ENCODE assay signal across 34 cellular contexts in genomic region chr16:58933186-58933585, GRCh38.
A peak's percentile ranks its signal among the peaks of the same experiment; 100 is the strongest.
DNase-seq lines count a peak whose midpoint lies in the region; ATAC-seq, FAIRE-seq and TF ChIP-seq lines count a peak whose summit lies in the region.
"Had no signal": no experiment of that assay in that cellular context is flagged by ENCODE, and none has a peak within 500 bp of the region (broad histone marks: within the 10 kb centered on the region; RNA-seq: fewer than 3 reads in every experiment).

No MANE protein-coding gene starts in this region.

- POLR2A ChIA-PET in HepG2 (lab: Yijun Ruan, JAX), result no interaction called here

- H4K20me1 ChIP-seq in HepG2 (ENCODE audit: insufficient read depth, low read length), result no peaks in the 10 kb centered on the region
- no peaks in the 10 kb centered on the region for H4K20me1 ChIP-seq in Karpas-422 (ENCODE audit: insufficient read depth, low read depth, low read length)
- H4K20me1 ChIP-seq: BLaER1; BLaER1 treated with 17β-estradiol and CSF1 and Interleukin-3, amounts not matched to agents 10 nM and 100 nM had no signal

- DNase-seq in HepG2 (ENCODE audit: low spot score) (no peak), right lobe of liver (no peak), Karpas-422 (peak; percentile 14), endodermal cell (no peak), DMS153 (lab: John Stamatoyannopoulos, UW) (no peak), NCI-H524 (lab: John Stamatoyannopoulos, UW) (no peak)
- DNase-seq: 8988T; ACHN; AML-193; BE2C; C1 segment of cervical spinal cord; Caco-2; Calu3; CD4-positive, alpha-beta memory T cell; CD4-positive, alpha-beta T cell; CD4-positive, CD25-positive, alpha-beta regulatory T cell; CD8-positive, alpha-beta memory T cell; CD8-positive, alpha-beta T cell; COR-L47; DMS 273 treated with DMSO at 0.1 percent for 48 hours; DMS53; DMS79; DMS79 treated with DMSO at 0.1 percent for 48 hours; DND-41; EL had no signal

- CTCF ChIA-PET in HepG2 (lab: Yijun Ruan, JAX; ENCODE audit: low intra/inter-chr PET ratio, low total read pairs), result no interaction called here

- ATAC-seq in HepG2 (no peak), right lobe of liver (no peak)
- ATAC-seq: A549; CD8-positive, alpha-beta T cell had no signal

- H3K4me3 Mint-ChIP-seq in endodermal cell, result no peak overlapping the region
- H3K4me3 Mint-ChIP-seq: B cell; CD14-positive monocyte; CD4-positive, alpha-beta memory T cell; CD4-positive, alpha-beta T cell; CD4-positive, CD25-positive, alpha-beta regulatory T cell; CD8-positive, alpha-beta memory T cell; CD8-positive, alpha-beta T cell had no signal

- TF ChIP-seq EP300 in HepG2 (IDR thresholded peaks at IDR 0.05; ENCODE audit: low read depth in 2 of 2, low read length in 2 of 2) (no peak), HepG2 (CRISPR knock-in tag; IDR thresholded peaks at IDR 0.05; ENCODE audit: borderline replicate concordance) (no peak)

- intact Hi-C loops in HepG2 (cut with micrococcal nuclease; ENCODE audit: unreplicated experiment) (no loop called here), right lobe of liver (cut with DNase I) (no loop called here)

- no peaks in the 10 kb centered on the region for H3K4me1 ChIP-seq in HepG2 (ENCODE audit: insufficient read depth, low read length)
- H3K4me1 ChIP-seq in right lobe of liver, result no peaks in the 10 kb centered on the region
- H3K4me1 ChIP-seq in Karpas-422 (ENCODE audit: low read length), result no peaks in the 10 kb centered on the region
- no peaks in the 10 kb centered on the region for H3K4me1 ChIP-seq in endodermal cell (ENCODE audit: control insufficient read depth, insufficient read depth, low read length)
- H3K4me1 ChIP-seq: A549, BE2C, BLaER1, Caco-2 had no signal

- FAIRE-seq in HepG2 (lab: Jason Lieb, UNC), result no peak
- FAIRE-seq: A204.1, A549, D721Med had no signal

- no peaks in the 10 kb centered on the region for H3K27me3 Mint-ChIP-seq in endodermal cell (ENCODE audit: insufficient read depth)
- H3K27me3 Mint-ChIP-seq: B cell; CD4-positive, alpha-beta memory T cell; CD4-positive, alpha-beta T cell; CD4-positive, CD25-positive, alpha-beta regulatory T cell had no signal

- 0% methylated on average over 3 of the region's 3 CpGs for WGBS in HepG2 (ENCODE audit: low lambda C conversion rate)
- 60% methylated on average over 3 of the region's 3 CpGs for WGBS in right lobe of liver (ENCODE audit: insufficient coverage, low coverage, low lambda C conversion rate, missing lambda C conversion rate)
- WGBS in endodermal cell (ENCODE audit: insufficient coverage in 1 of 2, insufficient read length in 1 of 2), 2 experiments, result 91 to 93% methylated on average over 3 of the region's 3 CpGs

- no peaks in the 10 kb centered on the region for H3K9me2 ChIP-seq in Karpas-422 (replicated peaks; ENCODE audit: insufficient read depth, low read length)

- H3K36me3 Mint-ChIP-seq in endodermal cell (ENCODE audit: low read depth), result no peaks in the 10 kb centered on the region
- H3K36me3 Mint-ChIP-seq: CD4-positive, alpha-beta memory T cell; CD4-positive, CD25-positive, alpha-beta regulatory T cell; CD8-positive, alpha-beta memory T cell; CD8-positive, alpha-beta T cell had no signal

- H3K9ac ChIP-seq in HepG2 (ENCODE audit: insufficient read depth, low read depth, low read length) (no peak overlapping the region), Karpas-422 (ENCODE audit: low read length) (no peak overlapping the region), endodermal cell (ENCODE audit: extremely low read depth, low read length, poor library complexity, severe bottlenecking) (no peak overlapping the region)
- H3K9ac ChIP-seq: BLaER1; BLaER1 treated with 17β-estradiol and CSF1 and Interleukin-3, amounts not matched to agents 10 nM and 100 nM had no signal

- no peaks in the 10 kb centered on the region for H3K79me2 ChIP-seq in HepG2 (ENCODE audit: insufficient read depth, low read length)
- no peaks in the 10 kb centered on the region for H3K79me2 ChIP-seq in Karpas-422 (ENCODE audit: low read length)

- BruUV-seq in HepG2 (replicated peaks; lab: Mats Ljungman, UMichigan), result no TSS peak

- H3K27me3 ChIP-seq in HepG2 (ENCODE audit: control insufficient read depth in 1 of 2, insufficient read depth in 2 of 2, low read length in 2 of 2) (no peaks in the 10 kb centered on the region), right lobe of liver (no peaks in the 10 kb centered on the region), Karpas-422 (ENCODE audit: low read length) (no peaks in the 10 kb centered on the region), endodermal cell (ENCODE audit: control insufficient read depth, insufficient read depth, low read length, poor library complexity, severe bottlenecking) (no peaks in the 10 kb centered on the region)
- H3K27me3 ChIP-seq: BE2C; BLaER1; BLaER1 treated with 17β-estradiol and CSF1 and Interleukin-3, amounts not matched to agents 10 nM and 100 nM had no signal

- no peaks in the 10 kb centered on the region for H3K36me3 ChIP-seq in HepG2 (replicated peaks in 1 of 2; ENCODE audit: control insufficient read depth in 1 of 2, insufficient read depth in 2 of 2, low read length in 2 of 2)
- no peaks in the 10 kb centered on the region for H3K36me3 ChIP-seq in right lobe of liver
- H3K36me3 ChIP-seq in Karpas-422 (ENCODE audit: insufficient read depth, low read length), result no peaks in the 10 kb centered on the region
- H3K36me3 ChIP-seq in endodermal cell (ENCODE audit: control insufficient read depth, insufficient read depth, low read length), result no peaks in the 10 kb centered on the region
- H3K36me3 ChIP-seq: BE2C; BLaER1; BLaER1 treated with 17β-estradiol and CSF1 and Interleukin-3, amounts not matched to agents 10 nM and 100 nM had no signal

- no peak overlapping the region for H2AFZ ChIP-seq in HepG2 (ENCODE audit: low read length)
- no peak overlapping the region for H2AFZ ChIP-seq in Karpas-422 (ENCODE audit: low read length)

- H3K27ac ChIP-seq in HepG2 (ENCODE audit: extremely low read length, insufficient read depth, low read length) (no peak overlapping the region), right lobe of liver (no peak overlapping the region), Karpas-422 (ENCODE audit: low read length) (no peak overlapping the region), endodermal cell (ENCODE audit: low read depth, low read length) (no peak overlapping the region)
- H3K27ac ChIP-seq: 22Rv1; A549; BLaER1; BLaER1 treated with 17β-estradiol and CSF1 and Interleukin-3, amounts not matched to agents 10 nM and 100 nM; C4-2B had no signal

- TF ChIP-seq POLR2A in HepG2 (IDR thresholded peaks at IDR 0.05; ENCODE audit: insufficient read depth in 1 of 2, low read depth in 2 of 2, low read length in 2 of 2) (no peak), right lobe of liver (IDR thresholded peaks at IDR 0.05) (no peak)

- H3K4me2 ChIP-seq in HepG2 (ENCODE audit: low read depth, low read length), result no peak overlapping the region
- H3K4me2 ChIP-seq in Karpas-422 (ENCODE audit: low read depth, low read length, poor library complexity, severe bottlenecking), result no peak overlapping the region
- H3K4me2 ChIP-seq: A549; BLaER1; BLaER1 treated with 17β-estradiol and CSF1 and Interleukin-3, amounts not matched to agents 10 nM and 100 nM had no signal

- H3K9me3 ChIP-seq in HepG2 (ENCODE audit: low read length) (no peaks in the 10 kb centered on the region), right lobe of liver (no peaks in the 10 kb centered on the region), Karpas-422 (ENCODE audit: low read length) (no peaks in the 10 kb centered on the region), endodermal cell (ENCODE audit: control insufficient read depth, low read length) (peaks cover 15% of the 10 kb centered on the region)
- H3K9me3 ChIP-seq: BE2C, Caco-2 had no signal

- no peak overlapping the region for H3K4me3 ChIP-seq in HepG2 (replicated peaks in 1 of 3; ENCODE audit: insufficient read depth in 1 of 3, low read depth in 2 of 3, low read length in 3 of 3)
- no peak overlapping the region for H3K4me3 ChIP-seq in right lobe of liver
- no peak overlapping the region for H3K4me3 ChIP-seq in Karpas-422 (ENCODE audit: low read length)
- peak overlapping the region; percentile 32 for H3K4me3 ChIP-seq in endodermal cell (ENCODE audit: low read length)
- H3K4me3 ChIP-seq: A549; BLaER1; BLaER1 treated with 17β-estradiol and CSF1 and Interleukin-3, amounts not matched to agents 10 nM and 100 nM had no signal

- TF ChIP-seq CTCF in HepG2 (CRISPR knock-in tag; IDR thresholded peaks at IDR 0.05), result no peak
- no peak for TF ChIP-seq CTCF in right lobe of liver (IDR thresholded peaks at IDR 0.05)
- no peak for TF ChIP-seq CTCF in endodermal cell (conservative IDR thresholded peaks at IDR 0.05)

- no peak overlapping the region for H3K27ac Mint-ChIP-seq in endodermal cell
- H3K27ac Mint-ChIP-seq: B cell; CD14-positive monocyte; CD4-positive, alpha-beta memory T cell; CD4-positive, alpha-beta T cell; CD4-positive, CD25-positive, alpha-beta regulatory T cell; CD8-positive, alpha-beta memory T cell; CD8-positive, alpha-beta T cell had no signal

- TF ChIP-seq RAD21 in HepG2 (CRISPR knock-in tag; IDR thresholded peaks at IDR 0.05), result no peak

- peaks cover 1% of the 10 kb centered on the region for H3K4me1 Mint-ChIP-seq in endodermal cell
- H3K4me1 Mint-ChIP-seq: B cell; CD4-positive, alpha-beta memory T cell; CD4-positive, CD25-positive, alpha-beta regulatory T cell; CD8-positive, alpha-beta memory T cell had no signal

- in situ Hi-C loops in HepG2 (cut with HindIII; ENCODE audit: extremely low pct_ligation_motif_present, low pct_unique_long_range_greater_than_20kb), result no loop called here

- H3K9me3 Mint-ChIP-seq in endodermal cell, result peaks cover 14% of the 10 kb centered on the region

TF ChIP-seq in HepG2, 621 proteins besides CTCF, POLR2A, EP300 and RAD21 (continues in another document):
- TF ChIP-seq NR0B2 (CRISPR knock-in tag; IDR thresholded peaks at IDR 0.05), result no peak
- TF ChIP-seq ZNF430 (CRISPR knock-in tag; IDR thresholded peaks at IDR 0.05), result no peak
- TF ChIP-seq HNRNPL (IDR thresholded peaks at IDR 0.05; ENCODE audit: low read depth, low read length), result no peak
- no peak for TF ChIP-seq ZNF331 (CRISPR knock-in tag; IDR thresholded peaks at IDR 0.05)
